ENCODE assay signal across 8 cellular contexts in genomic region chr9:130837002-130837511, GRCh38. TPM values are rescaled to one million over a fixed set of nuclear protein-coding genes. Genes with fewer than 3 reads are reported as not detected.
DNase-seq lines count a peak whose midpoint lies in the region; ATAC-seq and TF ChIP-seq lines count a peak whose summit lies in the region.

No MANE protein-coding gene starts in this region.

- H3K9me3 ChIP-seq in muscle layer of colon (ENCODE audit: low read length), result no peaks in the 10 kb centered on the region

- peaks cover 53% of the 10 kb centered on the region for H3K4me1 ChIP-seq in muscle layer of colon (ENCODE audit: insufficient read depth, low read length)

- TF ChIP-seq CTCF in AG04449 (IDR thresholded peaks at IDR 0.05; ENCODE audit: insufficient read depth, low read length, missing control alignments) (no peak), coronary artery (IDR thresholded peaks at IDR 0.05) (no peak), lower leg skin (IDR thresholded peaks at IDR 0.05) (no peak)

- no peak for TF ChIP-seq POLR2A in lower leg skin (IDR thresholded peaks at IDR 0.05)

- H3K4me3 ChIP-seq in AG04449 (ENCODE audit: low read depth, low read length), result peak overlapping the region; percentile 78
- H3K4me3 ChIP-seq in coronary artery, result peak overlapping the region; percentile 73
- H3K4me3 ChIP-seq in muscle layer of colon (ENCODE audit: low read depth in 1 of 2, low read length in 2 of 2), result peak overlapping the region; percentile 64 to 85
- no peak overlapping the region for H3K4me3 ChIP-seq in lower leg skin (ENCODE audit: low read depth, poor library complexity, severe bottlenecking)

- peak overlapping the region; percentile 85 for H3K9ac ChIP-seq in muscle layer of colon (ENCODE audit: low read length)

- H3K27me3 ChIP-seq in muscle layer of colon (ENCODE audit: control insufficient read depth in 1 of 2, insufficient read depth in 2 of 2, low read length in 2 of 2), result no peaks in the 10 kb centered on the region

- CTCF ChIA-PET in AG04449 (lab: Yijun Ruan, JAX), result interaction anchor here (2.0 kb wide), 1 partner anchor 137 kb away, joined by 10 read pairs; no protein-coding TSS in a partner anchor

- DNase-seq in AG04449 (ENCODE audit: low read depth, low spot score), result no peak
- DNase-seq in HuH-7 (ENCODE audit: low spot score), result peak; percentile 37
- no peak for DNase-seq in coronary artery (ENCODE audit: low spot score)
- no peak for DNase-seq in lower leg skin (ENCODE audit: low spot score in 2 of 2)
- no peak for DNase-seq in GF-D8 (lab: John Stamatoyannopoulos, UW)
- no peak for DNase-seq in SKM-1 treated with dmso at 0.1 percent for 144 hours (lab: John Stamatoyannopoulos, UW; ENCODE audit: unreplicated experiment)

- intact Hi-C loops in lower leg skin (cut with DNase I; ENCODE audit: low total_unique reads), result no loop called here

- POLR2A ChIA-PET in AG04449 (lab: Yijun Ruan, JAX), result interaction anchor here (3.6 kb wide), 1 partner anchor 9 kb away, joined by 19 read pairs; no protein-coding TSS in a partner anchor

- H3K27ac ChIP-seq in coronary artery (peak overlapping the region; percentile 84 to 95), muscle layer of colon (ENCODE audit: low read depth, low read length) (peak overlapping the region; percentile 86)

- 49% methylated on average over 5 of the region's 5 CpGs for WGBS in lower leg skin, 2 donors

- H3K36me3 ChIP-seq in muscle layer of colon (ENCODE audit: insufficient read depth, low read length), result no peaks in the 10 kb centered on the region

- ATAC-seq in GM19035 (IDR thresholded peaks at IDR 0.05; ENCODE audit: unreplicated experiment), result no peak

RNA-seq across cellular contexts. Expression of gene ABL1, which starts 2.0 kb away (rescaled TPM):
- total RNA-seq in lower leg skin, result 10 to 100 TPM; 21.2 to 47.2 (median 34.3) TPM

RNA-seq across cellular contexts. Expression of gene QRFP, which starts 59.6 kb away (rescaled TPM):
- not detected for total RNA-seq in lower leg skin
